9 cellular contexts compared by ENCODE assay signal in genomic region chr13:27476943-27477681, GRCh38. TPM values are rescaled to one million over a fixed set of nuclear protein-coding genes. Genes with fewer than 3 reads are reported as not detected.
DNase-seq lines count a peak whose midpoint lies in the region; ATAC-seq and TF ChIP-seq lines count a peak whose summit lies in the region.
"Had no signal": no experiment of that assay in that cellular context is flagged by ENCODE, and none has a peak within 500 bp of the region (broad histone marks: within the 10 kb centered on the region; RNA-seq: fewer than 3 reads in every experiment).

No MANE protein-coding gene starts in this region.

- no peaks in the 10 kb centered on the region for H3K9me3 ChIP-seq in fibroblast of lung (ENCODE audit: control insufficient read depth, insufficient read depth, low read depth, low read length)

- intact Hi-C loops in Right ventricle myocardium superior (cut with DNase I) (no loop called here), left ventricle myocardium superior (cut with micrococcal nuclease) (no loop called here)

- peak in 1 of 2 donors; percentile 3 for TF ChIP-seq CTCF in fibroblast of lung (conservative IDR thresholded peaks at IDR 0.05 in 1 of 2, IDR thresholded peaks at IDR 0.05 in 1 of 2; ENCODE audit: low read depth in 1 of 2, low read length in 2 of 2)

- no peak overlapping the region for H3K9ac ChIP-seq in fibroblast of lung (ENCODE audit: insufficient read depth, low read length)

- no peaks in the 10 kb centered on the region for H3K36me3 ChIP-seq in fibroblast of lung (ENCODE audit: control insufficient read depth, insufficient read depth, low read length)

- H3K4me1 ChIP-seq in fibroblast of lung (ENCODE audit: control insufficient read depth, extremely low read depth, insufficient read depth, low read length), result no peaks in the 10 kb centered on the region

- H3K27ac ChIP-seq in fibroblast of lung (ENCODE audit: insufficient read depth, low read length), result no peak overlapping the region

- H3K4me2 ChIP-seq in fibroblast of lung (ENCODE audit: extremely low read depth, insufficient read depth, low read length), result no peak overlapping the region

- H4K20me1 ChIP-seq in fibroblast of lung (ENCODE audit: control insufficient read depth, extremely low read depth, insufficient read depth, low read length), result no peaks in the 10 kb centered on the region

- ATAC-seq in HG02763 (IDR thresholded peaks at IDR 0.05; ENCODE audit: unreplicated experiment) (peak; percentile 72), Right ventricle myocardium superior (ENCODE audit: poor library complexity) (no peak), left ventricle myocardium superior (no peak)

- no peak overlapping the region for H3K4me3 ChIP-seq in fibroblast of lung (replicated peaks in 1 of 4; ENCODE audit: control extremely low read depth in 1 of 4, insufficient read depth in 1 of 4, low read depth in 3 of 4, low read length in 4 of 4)
- H3K4me3 ChIP-seq: skin epidermis had no signal

- no peaks in the 10 kb centered on the region for H3K79me2 ChIP-seq in fibroblast of lung (ENCODE audit: control insufficient read depth, insufficient read depth, low read length)

- DNase-seq in activated T-cell treated with anti-CD3 and anti-CD28 coated beads for 48 hours (ENCODE audit: low read depth) (peak; percentile 13), activated T-cell treated with anti-CD3 and anti-CD28 coated beads for 4 hours (no peak), NCI-H748 (lab: John Stamatoyannopoulos, UW; ENCODE audit: unreplicated experiment) (peak; percentile 99), fibroblast of lung (ENCODE audit: low read depth in 2 of 2) (peak; percentile 5 to 64), Right ventricle myocardium superior (no peak), left ventricle myocardium superior (no peak), islet precursor cell (no peak)

- H3K27me3 ChIP-seq in fibroblast of lung (ENCODE audit: control insufficient read depth, insufficient read depth, low read length), result peaks cover 4% of the 10 kb centered on the region

- no peak overlapping the region for H2AFZ ChIP-seq in fibroblast of lung (ENCODE audit: low read length)

RNA-seq across cellular contexts. Expression of gene MTIF3, which starts 26.7 kb away (rescaled TPM):
- total RNA-seq in fibroblast of lung (82.2 and 92.3 TPM in 2 replicates), Right ventricle myocardium superior (189 TPM), left ventricle myocardium superior (179 TPM)
- polyA plus RNA-seq in fibroblast of lung, result 83.3 and 90.0 TPM in 2 replicates
- 40.2 and 47.1 TPM in 2 replicates for polyA plus RNA-seq in fibroblast of lung (2012)
- 6.2 TPM in 1 of 2 replicates, not detected in the other for polyA minus RNA-seq in fibroblast of lung (ENCODE audit: low replicate concordance)

RNA-seq across cellular contexts. Expression of gene GTF3A, which starts 52.7 kb away (rescaled TPM):
- total RNA-seq in fibroblast of lung (93.0 and 98.6 TPM in 2 replicates), Right ventricle myocardium superior (211 TPM), left ventricle myocardium superior (227 TPM)
- 126 and 167 TPM in 2 replicates for polyA plus RNA-seq in fibroblast of lung
- 75.8 and 120 TPM in 2 replicates for polyA plus RNA-seq in fibroblast of lung (2012)
- 34.5 and 47.8 TPM in 2 replicates for polyA minus RNA-seq in fibroblast of lung (ENCODE audit: low replicate concordance)

Comparison
In these comparisons a context has a peak if more than half of its experiments do, and no peak if none do; other contexts are left out.
1. DNase-seq: peak in activated T-cell treated with anti-CD3 and anti-CD28 coated beads for 48 hours (single experiment), NCI-H748 (single experiment) and fibroblast of lung (2 of 2); none in activated T-cell treated with anti-CD3 and anti-CD28 coated beads for 4 hours (single experiment), Right ventricle myocardium superior (single experiment), left ventricle myocardium superior (single experiment) and islet precursor cell (single experiment).